Comparison of ENCODE assay signal across 4 cellular contexts in the genomic region with DNA sequence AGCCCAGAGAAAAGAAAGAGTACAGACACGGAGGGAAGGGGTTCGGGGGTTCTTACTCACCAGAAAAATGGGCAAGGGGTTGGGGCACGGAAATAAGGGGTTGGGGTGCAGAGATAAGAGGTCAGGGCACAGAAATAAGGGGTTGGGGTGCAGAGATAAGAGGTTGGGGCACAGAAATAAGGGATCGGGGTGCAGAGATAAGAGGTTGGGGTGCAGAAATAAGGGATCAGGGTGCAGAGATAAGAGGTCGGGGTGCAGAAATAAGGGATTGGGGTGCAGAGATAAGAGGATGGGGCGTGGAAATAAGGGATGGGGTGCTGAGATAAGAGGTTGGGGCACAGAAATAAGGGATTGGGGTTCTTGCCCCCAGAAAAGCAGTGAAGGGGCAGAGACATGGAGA. TPM values are rescaled to one million over a fixed set of nuclear protein-coding genes. Genes with fewer than 3 reads are reported as not detected.
"Had no signal": no experiment of that assay in that cellular context is flagged by ENCODE, and none has a peak within 500 bp of the region (broad histone marks: within the 10 kb centered on the region; RNA-seq: fewer than 3 reads in every experiment).

No MANE protein-coding gene starts in this region.

RNA-seq across cellular contexts. Expression of a gene that starts 10.2 kb away (rescaled TPM):
- total RNA-seq: GM23248, H4 had no signal
- polyA plus RNA-seq: GM23248 had no signal

RNA-seq across cellular contexts. Expression of a gene that starts 26.7 kb away (rescaled TPM):
- total RNA-seq: GM23248, H4, H9 had no signal
- polyA plus RNA-seq: GM23248 had no signal

RNA-seq across cellular contexts. Expression of a gene that starts 35.7 kb away (rescaled TPM):
- total RNA-seq: GM23248, GM23338, H4, H9 had no signal
- polyA plus RNA-seq: GM23248, GM23338 had no signal
